Comparison of ENCODE assay signal across 18 cellular contexts in the genomic region with DNA sequence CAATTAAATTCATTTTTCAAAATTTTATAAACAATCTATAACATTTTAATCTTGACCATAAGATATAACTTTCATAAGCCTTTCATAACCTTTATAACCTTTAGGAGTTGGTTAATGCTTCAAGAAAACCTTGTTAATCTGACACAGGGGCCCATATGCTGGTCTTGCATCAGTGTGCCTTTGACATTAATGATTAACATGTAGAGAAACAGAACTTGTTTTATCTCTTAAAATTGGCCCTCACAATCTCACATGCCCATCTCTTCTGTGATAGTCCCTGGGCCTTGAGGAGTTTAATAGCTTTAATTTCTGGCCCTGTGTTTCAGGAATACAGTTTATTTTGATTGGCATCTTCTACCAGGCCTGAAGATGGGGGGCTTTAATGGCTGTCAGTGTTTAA. TPM values are rescaled to one million over a fixed set of nuclear protein-coding genes. Genes with fewer than 3 reads are reported as not detected.
"Had no signal": no experiment of that assay in that cellular context is flagged by ENCODE, and none has a peak within 500 bp of the region (broad histone marks: within the 10 kb centered on the region; RNA-seq: fewer than 3 reads in every experiment).

No MANE protein-coding gene starts in this region.

RNA-seq across cellular contexts. Expression of a gene that starts 7.7 kb away (rescaled TPM):
- total RNA-seq: activated B cell treated with CpG ODN at 0.5 μM for 24 hours; activated CD4-positive, alpha-beta memory T cell treated with anti-CD3 and anti-CD28 coated beads for 36 hours; activated CD4-positive, alpha-beta T cell treated with anti-CD3 and anti-CD28 coated beads, Interleukin-2, amount 10 ng/mL, durations not matched to agents 24 days and 14 days; activated CD8-positive, alpha-beta memory T cell treated with anti-CD3 and anti-CD28 coated beads for 36 hours; activated CD8-positive, alpha-beta T cell treated with anti-CD3 and anti-CD28 coated beads for 36 hours; activated naive CD4-positive, alpha-beta T cell treated with anti-CD3 and anti-CD28 coated beads for 36 hours; activated naive CD4-positive, alpha-beta T cell treated with anti-CD3 and anti-CD28 coated beads, Interleukin-2, amount 50 U/mL, for 72 hours; activated naive CD8-positive, alpha-beta T cell treated with anti-CD3 and anti-CD28 coated beads for 36 hours; activated T-cell treated with anti-CD3 and anti-CD28 coated beads, Interleukin-2, amount 50 U/mL, for 72 hours; activated T-helper 1 cell treated with anti-CD3 and anti-CD28 coated beads, Interleukin-12 subunit alpha, Interleukin-12 subunit beta, Interleukin-2, Interleukin-4 antibody, amounts not matched to agents 30 ng/mL and 10 ng/mL and 1 ng/mL, durations not matched to agents 14 hours and 24 hours and 36 hours; activated T-helper 17 cell treated with anti-CD3 and anti-CD28 coated beads, Interleukin-2, amount 50 U/mL, for 72 hours; aorta; breast epithelium; cardiac septum; T-cell; T-helper 1 cell treated with Interleukin-12 subunit alpha and Interleukin-12 subunit beta and Interleukin-4 antibody, amounts not matched to agents 30 ng/mL and 1 ng/mL, for 36 hours; T-helper 17 cell; T-helper 2 cell treated with Interferon-gamma antibody and Interleukin-4, amounts not matched to agents 100 ng/mL and 5 ng/mL, for 36 hours had no signal
